In the genomic region with DNA sequence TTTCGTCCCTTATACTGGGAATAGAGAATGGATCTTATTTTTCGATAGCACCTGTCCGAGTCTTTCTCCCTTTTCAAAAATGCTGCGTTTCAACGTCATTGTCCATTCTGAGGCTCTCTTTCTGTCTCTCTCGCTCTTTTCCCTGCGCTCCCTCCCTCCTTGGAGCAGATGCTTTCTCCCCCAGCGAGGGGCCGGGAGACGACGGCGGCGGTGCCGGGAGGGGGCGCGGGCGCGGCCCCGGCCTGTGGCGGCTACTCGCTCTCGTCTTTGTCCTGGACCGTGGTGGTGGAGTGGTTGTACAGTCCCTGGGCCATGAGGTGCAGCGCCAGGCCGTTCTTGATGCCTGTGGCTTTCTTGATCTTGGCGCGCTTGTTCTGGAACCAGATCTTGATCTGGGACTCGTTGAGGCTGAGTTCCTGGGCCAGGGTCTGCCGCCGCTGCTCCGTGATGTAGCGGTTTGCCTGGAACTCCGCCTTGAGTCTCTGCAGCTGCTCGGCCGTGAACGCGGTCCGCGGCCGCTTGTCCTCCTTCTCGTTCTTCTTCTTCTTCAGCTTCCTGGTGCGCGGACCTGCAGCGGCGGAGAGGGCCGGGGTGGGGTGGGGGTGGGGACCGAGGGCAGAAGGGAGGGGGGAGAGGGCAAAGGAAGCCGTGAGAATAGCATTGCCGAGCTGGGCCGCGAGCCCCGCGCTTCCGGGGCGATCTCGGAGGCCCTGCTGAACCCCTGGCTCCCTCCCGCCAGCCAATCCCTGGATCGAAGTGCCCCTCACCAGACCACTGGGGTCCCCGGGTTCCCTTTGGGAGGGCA, we compare ENCODE assay signal across 12 cellular contexts. TPM values are rescaled to one million over a fixed set of nuclear protein-coding genes. Genes with fewer than 3 reads are reported as not detected.
DNase-seq lines count a peak whose midpoint lies in the region; ATAC-seq and TF ChIP-seq lines count a peak whose summit lies in the region.
"Had no signal": no experiment of that assay in that cellular context is flagged by ENCODE, and none has a peak within 500 bp of the region (broad histone marks: within the 10 kb centered on the region; RNA-seq: fewer than 3 reads in every experiment).

No MANE protein-coding gene starts in this region.

- POLR2A ChIA-PET in GM10248 (lab: Yijun Ruan, JAX) = no interaction called here

- intact Hi-C loops in sigmoid colon (cut with DNase I) = no loop called here

- peak overlapping the region; percentile 20 for H3K4me3 ChIP-seq in iPS-11a (ENCODE audit: low read depth, low read length)
- H3K4me3 ChIP-seq in sigmoid colon = peak overlapping the region; percentile 2 to 38 (median 33)

- H3K27me3 ChIP-seq in sigmoid colon = peaks cover 76 to 100% (median 99%) of the 10 kb centered on the region in 3 donors

- peak; percentile 19 for DNase-seq in GM10248 (ENCODE audit: extremely low spot score)
- no peak for DNase-seq in sigmoid colon
- no peak for DNase-seq in T-helper 2 cell treated with Interferon-gamma antibody and Interleukin-4, amounts not matched to agents 5 μg/mL and 100 μg/mL, for 36 hours (ENCODE audit: low spot score)
- no peak for DNase-seq in midbrain (lab: John Stamatoyannopoulos, UW)
- DNase-seq in NCI-H187 (lab: John Stamatoyannopoulos, UW) = no peak
- DNase-seq: NCI-H187 treated with DMSO at 0.1 percent for 48 hours; SHP77; stimulated activated CD4-positive, alpha-beta T cell treated with anti-CD3 and anti-CD28 coated beads, Interleukin-4, amount 100 ng/mL, for 1 hour had no signal

- H3K4me3 Mint-ChIP-seq in T-helper 2 cell treated with Interferon-gamma antibody and Interleukin-4, amounts not matched to agents 5 μg/mL and 100 μg/mL, for 36 hours = no peak overlapping the region

- H3K36me3 ChIP-seq in sigmoid colon = no peaks in the 10 kb centered on the region

- no peak for TF ChIP-seq POLR2A in sigmoid colon (IDR thresholded peaks at IDR 0.05)

- peaks cover 0 to 50% (median 48%) of the 10 kb centered on the region in 4 donors for H3K4me1 ChIP-seq in sigmoid colon

- H3K9me3 ChIP-seq in sigmoid colon = no peaks in the 10 kb centered on the region

- CTCF ChIA-PET in GM10248 (lab: Yijun Ruan, JAX) = no interaction called here

- H3K36me3 Mint-ChIP-seq in T-helper 2 cell treated with Interferon-gamma antibody and Interleukin-4, amounts not matched to agents 5 μg/mL and 100 μg/mL, for 36 hours (ENCODE audit: low read depth) = no peaks in the 10 kb centered on the region

- TF ChIP-seq CTCF in GM10248 (IDR thresholded peaks at IDR 0.05; ENCODE audit: control extremely low read depth, extremely low read depth, low read depth, missing control alignments) (no peak), sigmoid colon (IDR thresholded peaks at IDR 0.05) (no peak)

- 4 to 5% methylated on average over 59 of the region's 59 CpGs for WGBS in sigmoid colon, 2 donors

- H3K9me3 Mint-ChIP-seq in T-helper 2 cell treated with Interferon-gamma antibody and Interleukin-4, amounts not matched to agents 5 μg/mL and 100 μg/mL, for 36 hours = no peaks in the 10 kb centered on the region
- H3K9me3 Mint-ChIP-seq: dendritic cell treated with granulocyte-macrophage colony-stimulating factor and Interleukin-4, amounts not matched to agents 40 ng/mL and 50 ng/mL, for 4 days had no signal

- TF ChIP-seq EP300 in sigmoid colon (IDR thresholded peaks at IDR 0.05) = no peak

- peaks cover 77% of the 10 kb centered on the region for H3K27me3 Mint-ChIP-seq in T-helper 2 cell treated with Interferon-gamma antibody and Interleukin-4, amounts not matched to agents 5 μg/mL and 100 μg/mL, for 36 hours (ENCODE audit: low read depth)

- no peaks in the 10 kb centered on the region for H3K4me1 Mint-ChIP-seq in T-helper 2 cell treated with Interferon-gamma antibody and Interleukin-4, amounts not matched to agents 5 μg/mL and 100 μg/mL, for 36 hours (ENCODE audit: low read depth)

- peak; percentile 37 for ATAC-seq in SK-N-SH treated with all-trans-retinoic acid at 6 μM for 48 hours
- no peak for ATAC-seq in HG03135 (IDR thresholded peaks at IDR 0.05; ENCODE audit: unreplicated experiment)

- no peak overlapping the region for H3K27ac Mint-ChIP-seq in T-helper 2 cell treated with Interferon-gamma antibody and Interleukin-4, amounts not matched to agents 5 μg/mL and 100 μg/mL, for 36 hours
- H3K27ac Mint-ChIP-seq: dendritic cell treated with granulocyte-macrophage colony-stimulating factor and Interleukin-4, amounts not matched to agents 40 ng/mL and 50 ng/mL, for 4 days had no signal

- H3K27ac ChIP-seq in sigmoid colon = no peak overlapping the region

TF ChIP-seq in SK-N-SH treated with all-trans-retinoic acid at 6 μM for 48 hours, 23 proteins besides CTCF, POLR2A, EP300 and RAD21 (continues in another document):
- TF ChIP-seq ZNF70 (CRISPR knock-in tag; IDR thresholded peaks at IDR 0.05) = no peak
- TF ChIP-seq ARNTL (CRISPR knock-in tag; IDR thresholded peaks at IDR 0.05; ENCODE audit: borderline replicate concordance, low read depth) = no peak
- TF ChIP-seq TCF4 (CRISPR knock-in tag; IDR thresholded peaks at IDR 0.05; ENCODE audit: borderline replicate concordance) = no peak
- TF ChIP-seq, protein P1, sequence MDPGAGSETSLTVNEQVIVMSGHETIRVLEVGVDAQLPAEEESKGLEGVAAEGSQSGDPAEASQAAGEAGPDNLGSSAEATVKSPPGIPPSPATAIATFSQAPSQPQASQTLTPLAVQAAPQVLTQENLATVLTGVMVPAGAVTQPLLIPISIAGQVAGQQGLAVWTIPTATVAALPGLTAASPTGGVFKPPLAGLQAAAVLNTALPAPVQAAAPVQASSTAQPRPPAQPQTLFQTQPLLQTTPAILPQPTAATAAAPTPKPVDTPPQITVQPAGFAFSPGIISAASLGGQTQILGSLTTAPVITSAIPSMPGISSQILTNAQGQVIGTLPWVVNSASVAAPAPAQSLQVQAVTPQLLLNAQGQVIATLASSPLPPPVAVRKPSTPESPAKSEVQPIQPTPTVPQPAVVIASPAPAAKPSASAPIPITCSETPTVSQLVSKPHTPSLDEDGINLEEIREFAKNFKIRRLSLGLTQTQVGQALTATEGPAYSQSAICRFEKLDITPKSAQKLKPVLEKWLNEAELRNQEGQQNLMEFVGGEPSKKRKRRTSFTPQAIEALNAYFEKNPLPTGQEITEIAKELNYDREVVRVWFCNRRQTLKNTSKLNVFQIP (CRISPR knock-in tag; IDR thresholded peaks at IDR 0.05; ENCODE audit: borderline replicate concordance, low read depth) = no peak
- TF ChIP-seq ZNF565 (CRISPR knock-in tag; conservative IDR thresholded peaks at IDR 0.05; ENCODE audit: low read depth) = no peak
- no peak for TF ChIP-seq ZC3H10 (CRISPR knock-in tag; IDR thresholded peaks at IDR 0.05)
- TF ChIP-seq, protein P2, sequence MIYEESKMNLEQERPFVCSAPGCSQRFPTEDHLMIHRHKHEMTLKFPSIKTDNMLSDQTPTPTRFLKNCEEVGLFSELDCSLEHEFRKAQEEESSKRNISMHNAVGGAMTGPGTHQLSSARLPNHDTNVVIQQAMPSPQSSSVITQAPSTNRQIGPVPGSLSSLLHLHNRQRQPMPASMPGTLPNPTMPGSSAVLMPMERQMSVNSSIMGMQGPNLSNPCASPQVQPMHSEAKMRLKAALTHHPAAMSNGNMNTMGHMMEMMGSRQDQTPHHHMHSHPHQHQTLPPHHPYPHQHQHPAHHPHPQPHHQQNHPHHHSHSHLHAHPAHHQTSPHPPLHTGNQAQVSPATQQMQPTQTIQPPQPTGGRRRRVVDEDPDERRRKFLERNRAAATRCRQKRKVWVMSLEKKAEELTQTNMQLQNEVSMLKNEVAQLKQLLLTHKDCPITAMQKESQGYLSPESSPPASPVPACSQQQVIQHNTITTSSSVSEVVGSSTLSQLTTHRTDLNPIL (CRISPR knock-in tag; IDR thresholded peaks at IDR 0.05; ENCODE audit: low read depth) = no peak
- no peak for TF ChIP-seq ZFP3 (CRISPR knock-in tag; IDR thresholded peaks at IDR 0.05)
- TF ChIP-seq, protein P3, sequence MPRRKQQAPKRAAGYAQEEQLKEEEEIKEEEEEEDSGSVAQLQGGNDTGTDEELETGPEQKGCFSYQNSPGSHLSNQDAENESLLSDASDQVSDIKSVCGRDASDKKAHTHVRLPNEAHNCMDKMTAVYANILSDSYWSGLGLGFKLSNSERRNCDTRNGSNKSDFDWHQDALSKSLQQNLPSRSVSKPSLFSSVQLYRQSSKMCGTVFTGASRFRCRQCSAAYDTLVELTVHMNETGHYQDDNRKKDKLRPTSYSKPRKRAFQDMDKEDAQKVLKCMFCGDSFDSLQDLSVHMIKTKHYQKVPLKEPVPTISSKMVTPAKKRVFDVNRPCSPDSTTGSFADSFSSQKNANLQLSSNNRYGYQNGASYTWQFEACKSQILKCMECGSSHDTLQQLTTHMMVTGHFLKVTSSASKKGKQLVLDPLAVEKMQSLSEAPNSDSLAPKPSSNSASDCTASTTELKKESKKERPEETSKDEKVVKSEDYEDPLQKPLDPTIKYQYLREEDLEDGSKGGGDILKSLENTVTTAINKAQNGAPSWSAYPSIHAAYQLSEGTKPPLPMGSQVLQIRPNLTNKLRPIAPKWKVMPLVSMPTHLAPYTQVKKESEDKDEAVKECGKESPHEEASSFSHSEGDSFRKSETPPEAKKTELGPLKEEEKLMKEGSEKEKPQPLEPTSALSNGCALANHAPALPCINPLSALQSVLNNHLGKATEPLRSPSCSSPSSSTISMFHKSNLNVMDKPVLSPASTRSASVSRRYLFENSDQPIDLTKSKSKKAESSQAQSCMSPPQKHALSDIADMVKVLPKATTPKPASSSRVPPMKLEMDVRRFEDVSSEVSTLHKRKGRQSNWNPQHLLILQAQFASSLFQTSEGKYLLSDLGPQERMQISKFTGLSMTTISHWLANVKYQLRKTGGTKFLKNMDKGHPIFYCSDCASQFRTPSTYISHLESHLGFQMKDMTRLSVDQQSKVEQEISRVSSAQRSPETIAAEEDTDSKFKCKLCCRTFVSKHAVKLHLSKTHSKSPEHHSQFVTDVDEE (CRISPR knock-in tag; IDR thresholded peaks at IDR 0.05) = no peak
- no peak for TF ChIP-seq CSDC2 (CRISPR knock-in tag; IDR thresholded peaks at IDR 0.05)
- TF ChIP-seq ISL1 (CRISPR knock-in tag; IDR thresholded peaks at IDR 0.05) = no peak
- no peak for TF ChIP-seq GLIS3 (CRISPR knock-in tag; IDR thresholded peaks at IDR 0.05)
- no peak for TF ChIP-seq PPARA (CRISPR knock-in tag; IDR thresholded peaks at IDR 0.05; ENCODE audit: borderline replicate concordance)
- TF ChIP-seq RARB (CRISPR knock-in tag; IDR thresholded peaks at IDR 0.05) = no peak
- no peak for TF ChIP-seq OSR1 (CRISPR knock-in tag; IDR thresholded peaks at IDR 0.05)

RNA-seq across cellular contexts. Expression of a gene that starts 4.6 kb away (rescaled TPM):
- total RNA-seq in sigmoid colon = not detected
- polyA plus RNA-seq in sigmoid colon = not detected
